In the genomic region with DNA sequence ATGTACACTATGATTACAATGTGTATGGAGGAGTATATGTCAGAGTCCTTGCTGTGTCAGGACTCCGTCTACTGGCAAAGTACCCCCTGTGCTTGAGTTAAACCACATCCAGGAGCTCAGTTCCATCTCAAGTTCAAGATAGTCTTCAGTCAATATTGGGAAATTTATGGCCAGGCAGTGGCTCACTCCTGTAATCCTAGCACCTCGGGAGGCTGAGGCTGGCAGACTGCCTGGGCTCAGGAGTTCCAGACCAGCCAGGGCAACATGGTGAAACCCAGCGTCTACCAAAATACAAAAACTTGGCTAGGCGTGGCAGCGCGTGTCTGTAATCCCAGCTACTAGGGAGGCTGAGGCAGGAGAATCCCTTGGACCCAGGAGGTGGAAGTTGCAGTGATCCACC, we compare ENCODE assay signal across 12 cellular contexts. TPM values are rescaled to one million over a fixed set of nuclear protein-coding genes. Genes with fewer than 3 reads are reported as not detected.
A peak's percentile ranks its signal among the peaks of the same experiment; 100 is the strongest.
DNase-seq lines count a peak whose midpoint lies in the region; ATAC-seq and TF ChIP-seq lines count a peak whose summit lies in the region.
"Had no signal": no experiment of that assay in that cellular context is flagged by ENCODE, and none has a peak within 500 bp of the region (broad histone marks: within the 10 kb centered on the region; RNA-seq: fewer than 3 reads in every experiment).

No MANE protein-coding gene starts in this region.

- ATAC-seq in CD4-positive, alpha-beta T cell (ENCODE audit: poor library complexity), result no peak
- no peak for ATAC-seq in lower lobe of right lung
- peak; percentile 35 to 82 (median 70) for ATAC-seq in psoas muscle
- no peak for ATAC-seq in GM19397 (IDR thresholded peaks at IDR 0.05; ENCODE audit: unreplicated experiment)
- ATAC-seq in HG02973 (IDR thresholded peaks at IDR 0.05; ENCODE audit: unreplicated experiment), result no peak
- ATAC-seq in GM18861 (IDR thresholded peaks at IDR 0.05; ENCODE audit: unreplicated experiment), result no peak
- ATAC-seq: A549, HepG2 had no signal

- peaks cover 87% of the 10 kb centered on the region for H4K20me1 ChIP-seq in Loucy (ENCODE audit: insufficient read depth, low read length, poor library complexity, severe bottlenecking)

- H3K79me2 ChIP-seq in Loucy (ENCODE audit: insufficient read depth, low read length), result peaks cover 96% of the 10 kb centered on the region

- no peak overlapping the region for H3K4me3 Mint-ChIP-seq in CD4-positive, alpha-beta T cell
- H3K4me3 Mint-ChIP-seq: H9 had no signal

- peaks cover 78% of the 10 kb centered on the region for H3K36me3 Mint-ChIP-seq in CD4-positive, alpha-beta T cell (ENCODE audit: low read depth)

- H3K27ac ChIP-seq in CD4-positive, alpha-beta T cell (ENCODE audit: low read depth, low read length), result no peak overlapping the region
- no peak overlapping the region for H3K27ac ChIP-seq in lower lobe of right lung
- no peak overlapping the region for H3K27ac ChIP-seq in psoas muscle
- H3K27ac ChIP-seq: A549 had no signal

- peaks cover 57% of the 10 kb centered on the region for H3K4me1 Mint-ChIP-seq in CD4-positive, alpha-beta T cell (ENCODE audit: low read depth)

- no peaks in the 10 kb centered on the region for H3F3A ChIP-seq in Loucy (ENCODE audit: low read depth)

- WGBS in psoas muscle, 3 donors, result 39 to 79% (median 43%) methylated on average over 6 of the region's 6 CpGs

- POLR2A ChIA-PET in CD4-positive, alpha-beta T cell (lab: Charles Lee), result interaction anchor here (7.8 kb wide), 1 partner anchor 16 kb away, joined by 205 read pairs; the partner anchor contains the start of genes TACC3 and TMEM129

- no peaks in the 10 kb centered on the region for H3K9me3 Mint-ChIP-seq in CD4-positive, alpha-beta T cell

- H3K27me3 Mint-ChIP-seq in CD4-positive, alpha-beta T cell, result no peaks in the 10 kb centered on the region

- H3K4me2 ChIP-seq in Loucy (ENCODE audit: low read depth, low read length, poor library complexity, severe bottlenecking), result peak overlapping the region; percentile 20
- H3K4me2 ChIP-seq: A549 had no signal

- no peaks in the 10 kb centered on the region for H3K9me3 ChIP-seq in CD4-positive, alpha-beta T cell (ENCODE audit: control insufficient read depth, low read length)
- H3K9me3 ChIP-seq in Loucy (ENCODE audit: insufficient read depth, low read depth, low read length) (no peaks in the 10 kb centered on the region), lower lobe of right lung (no peaks in the 10 kb centered on the region), psoas muscle (no peaks in the 10 kb centered on the region)
- H3K9me3 ChIP-seq: A549 had no signal

- no peaks in the 10 kb centered on the region for H3K27me3 ChIP-seq in CD4-positive, alpha-beta T cell (ENCODE audit: control insufficient read depth, insufficient read depth, low read length)
- H3K27me3 ChIP-seq in Loucy (ENCODE audit: insufficient read depth, low read length, poor library complexity, severe bottlenecking) (no peaks in the 10 kb centered on the region), lower lobe of right lung (ENCODE audit: low read depth) (no peaks in the 10 kb centered on the region), psoas muscle (ENCODE audit: insufficient read depth in 3 of 3, low read length in 2 of 3) (no peaks in the 10 kb centered on the region)

- DNase-seq in CD4-positive, alpha-beta T cell, result no peak
- DNase-seq in lower lobe of right lung, result peak; percentile 25
- DNase-seq in psoas muscle, result no peak
- DNase-seq: DMS53, GOT3, H9 had no signal

- CTCF ChIA-PET in CD4-positive, alpha-beta T cell (lab: Charles Lee), result interaction anchor here (0.8 kb wide), 1 partner anchor 13 kb away, joined by 3 read pairs; no protein-coding TSS in a partner anchor

- no peak for TF ChIP-seq CTCF in CD4-positive, alpha-beta T cell (IDR thresholded peaks at IDR 0.05)
- TF ChIP-seq CTCF in Loucy (conservative IDR thresholded peaks at IDR 0.05; ENCODE audit: low read length) (no peak), lower lobe of right lung (IDR thresholded peaks at IDR 0.05) (no peak), psoas muscle (IDR thresholded peaks at IDR 0.05) (no peak)

- H3K27ac Mint-ChIP-seq in CD4-positive, alpha-beta T cell, result peak overlapping the region; percentile 36
- H3K27ac Mint-ChIP-seq: H9 had no signal

- no peak overlapping the region for H2AFZ ChIP-seq in Loucy (ENCODE audit: low read length)

- peaks cover 44% of the 10 kb centered on the region for H3K36me3 ChIP-seq in Loucy (ENCODE audit: insufficient read depth, low read length)
- peaks cover 59% of the 10 kb centered on the region for H3K36me3 ChIP-seq in lower lobe of right lung
- peaks cover 9 to 53% of the 10 kb centered on the region in 2 donors for H3K36me3 ChIP-seq in psoas muscle (ENCODE audit: insufficient read depth in 1 of 2, low read depth in 1 of 2)

- H3K9ac ChIP-seq in Loucy (ENCODE audit: low read depth, low read length, poor library complexity, severe bottlenecking), result no peak overlapping the region

- H3K4me1 ChIP-seq in Loucy (ENCODE audit: insufficient read depth, low read length, poor library complexity, severe bottlenecking) (peaks cover 41% of the 10 kb centered on the region), lower lobe of right lung (peaks cover 36% of the 10 kb centered on the region), psoas muscle (peaks cover 10% of the 10 kb centered on the region)

- intact Hi-C loops in CD4-positive, alpha-beta T cell (cut with DNase I, micrococcal nuclease), result no loop called here
- intact Hi-C loops in lower lobe of right lung (cut with DNase I), result no loop called here
- intact Hi-C loops in psoas muscle (cut with DNase I), result no loop called here

- H3K4me3 ChIP-seq in Loucy (ENCODE audit: low read length, poor library complexity, severe bottlenecking), result no peak overlapping the region
- H3K4me3 ChIP-seq in lower lobe of right lung, result no peak overlapping the region
- no peak overlapping the region for H3K4me3 ChIP-seq in psoas muscle
- H3K4me3 ChIP-seq: A549 had no signal

- H3K9me2 ChIP-seq in Loucy (replicated peaks; ENCODE audit: low read depth, low read length), result no peaks in the 10 kb centered on the region

RNA-seq across cellular contexts. Expression of gene SLBP, which starts 5.8 kb away (rescaled TPM):
- total RNA-seq in CD4-positive, alpha-beta T cell, result 10 to 100 TPM; 45.8 to 47.6 TPM
- total RNA-seq in lower lobe of right lung (31.6 TPM), psoas muscle (10 to 100 TPM; 15.5 to 17.1 (median 16.2) TPM)
- 10 to 100 TPM; 15.4 to 18.8 (median 18.6) TPM for polyA plus RNA-seq in psoas muscle

RNA-seq across cellular contexts. Expression of gene TMEM129, which starts 14.8 kb away (rescaled TPM):
- 10 to 100 TPM; 17.2 to 17.6 TPM for total RNA-seq in CD4-positive, alpha-beta T cell
- total RNA-seq in lower lobe of right lung (30.9 TPM), psoas muscle (10 to 100 TPM; 11.8 to 43.6 (median 27.0) TPM)
- polyA plus RNA-seq in psoas muscle, result 10 to 100 TPM; 31.6 to 40.3 (median 32.9) TPM

RNA-seq across cellular contexts. Expression of gene TACC3, which starts 15.0 kb away (rescaled TPM):
- 100 to 1,000 TPM; 123 TPM for total RNA-seq in CD4-positive, alpha-beta T cell
- 19.3 TPM for total RNA-seq in lower lobe of right lung
- 1 to 10 TPM; 2.7 to 3.5 (median 3.0) TPM for total RNA-seq in psoas muscle
- 1 to 10 TPM; 2.2 to 4.8 (median 2.6) TPM for polyA plus RNA-seq in psoas muscle

RNA-seq across cellular contexts. Expression of gene FAM53A, which starts 22.2 kb away (rescaled TPM):
- 1 to 10 TPM in 1 of 2 experiments, under 1 TPM in 1; 0.93 to 2.4 TPM for total RNA-seq in CD4-positive, alpha-beta T cell
- total RNA-seq in lower lobe of right lung (1.7 TPM), psoas muscle (1 to 10 TPM in 3 of 4 donors, under 1 TPM in 1; 0.71 to 1.9 (median 1.4) TPM)
- 1 to 10 TPM in 2 of 3 donors, under 1 TPM in 1; 0.76 to 1.4 (median 1.3) TPM for polyA plus RNA-seq in psoas muscle

Comparison
In these comparisons a context has a peak if more than half of its experiments do, and no peak if none do; other contexts are left out.
1. ATAC-seq: peak in psoas muscle (4 of 4); none in CD4-positive, alpha-beta T cell (single experiment), lower lobe of right lung (0 of 2), GM19397 (single experiment), HG02973 (single experiment) and GM18861 (single experiment).